In genomic region chr3:185282696-185283373, GRCh38 we compare ENCODE assay signal across 8 cellular contexts. TPM values are rescaled to one million over a fixed set of nuclear protein-coding genes. Genes with fewer than 3 reads are reported as not detected.
DNase-seq lines count a peak whose midpoint lies in the region; ATAC-seq and TF ChIP-seq lines count a peak whose summit lies in the region.

No MANE protein-coding gene starts in this region.

- H4K20me1 ChIP-seq in hepatocyte (ENCODE audit: insufficient read depth, poor library complexity, severe bottlenecking), result peaks cover 2% of the 10 kb centered on the region

- H3K9me3 ChIP-seq in hepatocyte (ENCODE audit: low read depth), result no peaks in the 10 kb centered on the region
- no peaks in the 10 kb centered on the region for H3K9me3 ChIP-seq in vagina

- peak overlapping the region; percentile 97 for H3K4me3 ChIP-seq in astrocyte of the spinal cord (ENCODE audit: low read depth, low read length)
- H3K4me3 ChIP-seq in hepatocyte, result peak overlapping the region; percentile 80
- peak overlapping the region; percentile 58 to 75 for H3K4me3 ChIP-seq in vagina

- TF ChIP-seq CTCF in astrocyte of the spinal cord (IDR thresholded peaks at IDR 0.05; ENCODE audit: low read depth, low read length), result no peak
- no peak for TF ChIP-seq CTCF in hepatocyte (IDR thresholded peaks at IDR 0.05; ENCODE audit: poor library complexity)
- no peak for TF ChIP-seq CTCF in vagina (IDR thresholded peaks at IDR 0.05)

- in situ Hi-C loops in astrocyte of the spinal cord (cut with HindIII; ENCODE audit: low sequenced_read_pairs), result no loop called here

- H3K9me2 ChIP-seq in hepatocyte (replicated peaks; ENCODE audit: insufficient read depth), result no peaks in the 10 kb centered on the region

- H3K4me1 ChIP-seq in hepatocyte (ENCODE audit: insufficient read depth) (no peaks in the 10 kb centered on the region), vagina (peaks cover 14% of the 10 kb centered on the region)

- H3K27ac ChIP-seq in hepatocyte (peak overlapping the region; percentile 85), vagina (peak overlapping the region; percentile 42)

- H2AFZ ChIP-seq in hepatocyte, result peak overlapping the region; percentile 87

- no peaks in the 10 kb centered on the region for H3K27me3 ChIP-seq in hepatocyte
- H3K27me3 ChIP-seq in vagina, result no peaks in the 10 kb centered on the region

- DNase-seq in NCI-H1930 (lab: John Stamatoyannopoulos, UW), result peak; percentile 95 to 97
- peak; percentile 88 for DNase-seq in T-helper 9 cell
- DNase-seq in astrocyte of the spinal cord (ENCODE audit: low read depth, low spot score), result peak; percentile 93
- DNase-seq in hepatocyte (ENCODE audit: low spot score), result peak; percentile 99
- peak; percentile 94 for DNase-seq in putamen (ENCODE audit: low spot score)
- peak; percentile 96 to 97 for DNase-seq in vagina (ENCODE audit: extremely low spot score in 2 of 2)

- H3K4me2 ChIP-seq in hepatocyte, result peak overlapping the region; percentile 81

- TF ChIP-seq POLR2A in GM15510 (IDR thresholded peaks at IDR 0.05; ENCODE audit: borderline replicate concordance, extremely low read depth, insufficient read length) (peak; percentile 69), vagina (IDR thresholded peaks at IDR 0.05) (peak in 1 of 2 donors; percentile 49)

- H3K36me3 ChIP-seq in hepatocyte (replicated peaks; ENCODE audit: insufficient read depth, low read depth) (no peaks in the 10 kb centered on the region), vagina (no peaks in the 10 kb centered on the region)

- peaks cover 27% of the 10 kb centered on the region for H3K79me2 ChIP-seq in hepatocyte

- intact Hi-C loops in vagina (cut with DNase I), result no loop called here

- WGBS in hepatocyte (ENCODE audit: low lambda C conversion rate, missing lambda C conversion rate), result 4% methylated on average over 36 of the region's 41 CpGs

- peak; percentile 96 for ATAC-seq in HG02884 (IDR thresholded peaks at IDR 0.05; ENCODE audit: unreplicated experiment)

RNA-seq across cellular contexts. Expression of gene EHHADH, which starts 29.0 kb away (rescaled TPM):
- total RNA-seq in hepatocyte, result 22.0 and 43.8 TPM in 2 replicates
- polyA plus RNA-seq in hepatocyte, result 9.7 and 14.3 TPM in 2 replicates
- total RNA-seq in vagina, result 8.1 TPM

Comparison
In these comparisons a context has a peak if more than half of its experiments do, and no peak if none do; other contexts are left out.
1. Peak in every context shown above with its lines: DNase-seq, ATAC-seq, H3K4me3 ChIP-seq and H3K27ac ChIP-seq.